In genomic region chr6:27824248-27825024, GRCh38 we compare ENCODE assay signal across 8 cellular contexts.
DNase-seq lines count a peak whose midpoint lies in the region; ATAC-seq and TF ChIP-seq lines count a peak whose summit lies in the region.
"Not testable (repeated sequence)": the region's sequence is repeated elsewhere in the genome, so short reads cannot be mapped to it uniquely, and the experiment has no call there.

No MANE protein-coding gene starts in this region.

- DNase-seq in DMS53 (lab: John Stamatoyannopoulos, UW) (peak; percentile 62), NCI-H82 treated with DMSO at 0.1 percent for 48 hours (lab: John Stamatoyannopoulos, UW; ENCODE audit: unreplicated experiment) (peak; percentile 66), lower lobe of right lung (peak; percentile 62)
- DNase-seq in activated CD4-positive, alpha-beta T cell treated with anti-CD3 and anti-CD28 coated beads, Interleukin-2, amount 50 U/mL, for 48 hours, result peak; percentile 40 to 55
- peak in 2 of 3 donors; percentile 14 to 34 for DNase-seq in effector memory CD4-positive, alpha-beta T cell
- DNase-seq in stimulated activated effector memory CD8-positive, alpha-beta T cell treated with anti-CD3 and anti-CD28 coated beads, Interleukin-12 subunit alpha, Interleukin-12 subunit beta, amount 100 ng/mL, for 72 hours (ENCODE audit: low spot score in 2 of 2), result peak; percentile 22 to 78

- not testable (repeated sequence) for TF ChIP-seq CTCF in lower lobe of right lung (IDR thresholded peaks at IDR 0.05)

- H3K9me3 ChIP-seq in effector memory CD4-positive, alpha-beta T cell (ENCODE audit: control insufficient read depth, low read length); lower lobe of right lung: not testable (repeated sequence)

- ATAC-seq in GM21367 (IDR thresholded peaks at IDR 0.05; ENCODE audit: unreplicated experiment) (peak; percentile 43), HG03442 (IDR thresholded peaks at IDR 0.05; ENCODE audit: unreplicated experiment) (peak; percentile 54), lower lobe of right lung (peak; percentile 84 to 86)
- peak; percentile 84 for ATAC-seq in stimulated activated effector memory CD8-positive, alpha-beta T cell treated with anti-CD3 and anti-CD28 coated beads, Interleukin-12 subunit alpha, Interleukin-12 subunit beta, amount 100 ng/mL, for 72 hours

- intact Hi-C loops in lower lobe of right lung (cut with DNase I), result not testable (repeated sequence)

- H3K4me1 Mint-ChIP-seq in stimulated activated effector memory CD8-positive, alpha-beta T cell treated with anti-CD3 and anti-CD28 coated beads, Interleukin-12 subunit alpha, Interleukin-12 subunit beta, amount 100 ng/mL, for 72 hours, result peaks cover 25% of the 10 kb centered on the region

- peaks cover 25% of the 10 kb centered on the region for H3K36me3 Mint-ChIP-seq in stimulated activated effector memory CD8-positive, alpha-beta T cell treated with anti-CD3 and anti-CD28 coated beads, Interleukin-12 subunit alpha, Interleukin-12 subunit beta, amount 100 ng/mL, for 72 hours

- peak overlapping the region; percentile 83 for H3K27ac ChIP-seq in effector memory CD4-positive, alpha-beta T cell (ENCODE audit: insufficient read depth, low read length, poor library complexity, severe bottlenecking)
- peak overlapping the region; percentile 80 for H3K27ac ChIP-seq in lower lobe of right lung

- not testable (repeated sequence) for H3K9me3 Mint-ChIP-seq in stimulated activated effector memory CD8-positive, alpha-beta T cell treated with anti-CD3 and anti-CD28 coated beads, Interleukin-12 subunit alpha, Interleukin-12 subunit beta, amount 100 ng/mL, for 72 hours

- H3K4me3 ChIP-seq in effector memory CD4-positive, alpha-beta T cell (ENCODE audit: insufficient read depth, low read depth, low read length, poor library complexity, severe bottlenecking), result peak overlapping the region; percentile 49
- peak overlapping the region; percentile 52 for H3K4me3 ChIP-seq in lower lobe of right lung

- not testable (repeated sequence) for H3K36me3 ChIP-seq in effector memory CD4-positive, alpha-beta T cell (ENCODE audit: control insufficient read depth, insufficient read depth, low read length); lower lobe of right lung

- not testable (repeated sequence) for H3K27me3 ChIP-seq in effector memory CD4-positive, alpha-beta T cell (replicated peaks; ENCODE audit: control insufficient read depth, insufficient read depth, low read length, poor library complexity, severe bottlenecking)
- H3K27me3 ChIP-seq in lower lobe of right lung (ENCODE audit: low read depth), result peaks cover 12% of the 10 kb centered on the region

- H3K4me1 ChIP-seq in effector memory CD4-positive, alpha-beta T cell (ENCODE audit: control insufficient read depth, insufficient read depth, low read length, poor library complexity, severe bottlenecking); lower lobe of right lung: not testable (repeated sequence)

- peak overlapping the region; percentile 78 for H3K4me3 Mint-ChIP-seq in stimulated activated effector memory CD8-positive, alpha-beta T cell treated with anti-CD3 and anti-CD28 coated beads, Interleukin-12 subunit alpha, Interleukin-12 subunit beta, amount 100 ng/mL, for 72 hours

- H3K27ac Mint-ChIP-seq in stimulated activated effector memory CD8-positive, alpha-beta T cell treated with anti-CD3 and anti-CD28 coated beads, Interleukin-12 subunit alpha, Interleukin-12 subunit beta, amount 100 ng/mL, for 72 hours, result peak overlapping the region; percentile 97

Comparison
In these comparisons a context has a peak if more than half of its experiments do, and no peak if none do; other contexts are left out.
1. Peak in every context shown above with its lines: DNase-seq, ATAC-seq, H3K4me3 ChIP-seq and H3K27ac ChIP-seq.